Comparison of ENCODE assay signal across 8 cellular contexts in the genomic region with DNA sequence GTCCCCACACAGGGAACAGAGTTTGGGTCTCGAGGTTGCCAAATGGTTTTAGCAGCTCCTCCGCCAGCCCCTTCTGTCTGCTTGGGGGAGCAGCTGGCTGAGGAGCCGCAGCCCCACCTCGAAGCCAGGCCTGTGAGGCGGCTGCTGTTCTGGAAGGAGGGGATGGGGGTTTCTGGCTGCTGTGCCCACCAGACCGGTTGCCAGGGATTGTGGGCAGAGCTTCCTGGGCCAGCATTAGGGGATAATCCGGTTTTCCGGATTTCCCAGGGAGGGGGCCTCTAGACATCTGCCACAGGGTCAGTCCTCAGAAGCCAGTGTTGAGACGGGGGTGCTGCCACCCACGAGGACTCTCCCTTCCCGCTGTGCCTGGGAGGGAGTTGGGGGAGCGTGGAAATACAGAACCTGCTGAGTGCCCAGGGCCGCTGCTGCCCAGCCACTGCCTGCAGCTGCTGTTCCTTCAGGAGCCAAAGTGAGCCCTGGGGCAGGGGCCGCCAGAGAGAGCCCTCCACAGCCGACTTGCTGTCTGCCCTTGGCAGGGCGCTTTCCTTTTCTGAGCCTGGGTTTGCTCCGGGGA. TPM values are rescaled to one million over a fixed set of nuclear protein-coding genes. Genes with fewer than 3 reads are reported as not detected.
DNase-seq lines count a peak whose midpoint lies in the region; ATAC-seq and TF ChIP-seq lines count a peak whose summit lies in the region.

No MANE protein-coding gene starts in this region.

- H3K27me3 ChIP-seq in BLaER1 treated with 17β-estradiol and CSF1 and Interleukin-3, amounts not matched to agents 10 nM and 100 nM: no peaks in the 10 kb centered on the region
- H3K27me3 ChIP-seq in effector memory CD4-positive, alpha-beta T cell (replicated peaks; ENCODE audit: control insufficient read depth, insufficient read depth, low read length, poor library complexity, severe bottlenecking): no peaks in the 10 kb centered on the region
- H3K27me3 ChIP-seq in neural cell (ENCODE audit: insufficient read depth, low read depth, low read length): no peaks in the 10 kb centered on the region

- no peaks in the 10 kb centered on the region for H3K9me3 ChIP-seq in BLaER1 treated with 17β-estradiol and CSF1 and Interleukin-3, amounts not matched to agents 10 nM and 100 nM (replicated peaks in 1 of 11)
- H3K9me3 ChIP-seq in effector memory CD4-positive, alpha-beta T cell (ENCODE audit: control insufficient read depth, low read length): no peaks in the 10 kb centered on the region
- no peaks in the 10 kb centered on the region for H3K9me3 ChIP-seq in neural cell (ENCODE audit: low read length)

- no peak for TF ChIP-seq EP300 in neural cell (conservative IDR thresholded peaks at IDR 0.05; ENCODE audit: poor library complexity, severe bottlenecking)

- peak overlapping the region; percentile 80 to 100 (median 96) for H3K4me3 ChIP-seq in BLaER1 treated with 17β-estradiol and CSF1 and Interleukin-3, amounts not matched to agents 10 nM and 100 nM
- H3K4me3 ChIP-seq in effector memory CD4-positive, alpha-beta T cell (ENCODE audit: insufficient read depth, low read depth, low read length, poor library complexity, severe bottlenecking): peak overlapping the region; percentile 78
- peak overlapping the region; percentile 99 for H3K4me3 ChIP-seq in neural cell (ENCODE audit: low read length)

- H3K9ac ChIP-seq in BLaER1 treated with 17β-estradiol and CSF1 and Interleukin-3, amounts not matched to agents 10 nM and 100 nM: peak overlapping the region; percentile 85 to 96 (median 92)
- peak overlapping the region; percentile 95 for H3K9ac ChIP-seq in neural cell (ENCODE audit: low read length)

- H4K20me1 ChIP-seq in BLaER1 treated with 17β-estradiol and CSF1 and Interleukin-3, amounts not matched to agents 10 nM and 100 nM: peaks cover 49 to 67% (median 61%) of the 10 kb centered on the region in 11 experiments
- peaks cover 16% of the 10 kb centered on the region for H4K20me1 ChIP-seq in neural cell (ENCODE audit: insufficient read depth)

- DNase-seq in NCI-H82 treated with DMSO at 0.1 percent for 48 hours (lab: John Stamatoyannopoulos, UW; ENCODE audit: unreplicated experiment) (peak; percentile 56), NCI-H526 treated with DMSO at 0.1 percent for 48 hours (lab: John Stamatoyannopoulos, UW) (no peak), GOT3 (lab: John Stamatoyannopoulos, UW) (no peak)
- no peak for DNase-seq in effector memory CD4-positive, alpha-beta T cell
- DNase-seq in effector CD4-positive, alpha-beta T cell: no peak

- H3K79me2 ChIP-seq in neural cell (replicated peaks; ENCODE audit: insufficient read depth, low read length): peaks cover 30% of the 10 kb centered on the region

- no peak for ATAC-seq in HG02623 (IDR thresholded peaks at IDR 0.05; ENCODE audit: unreplicated experiment)

- no peak overlapping the region for H2AFZ ChIP-seq in neural cell (ENCODE audit: low read depth, low read length)

- H3F3A ChIP-seq in neural cell (ENCODE audit: insufficient read depth, low read length, poor library complexity, severe bottlenecking): no peaks in the 10 kb centered on the region

- peak overlapping the region; percentile 72 to 93 (median 87) for H3K27ac ChIP-seq in BLaER1 treated with 17β-estradiol and CSF1 and Interleukin-3, amounts not matched to agents 10 nM and 100 nM
- no peak overlapping the region for H3K27ac ChIP-seq in effector memory CD4-positive, alpha-beta T cell (ENCODE audit: insufficient read depth, low read length, poor library complexity, severe bottlenecking)
- peak overlapping the region; percentile 88 for H3K27ac ChIP-seq in neural cell (ENCODE audit: low read length)

- H3K4me2 ChIP-seq in BLaER1 treated with 17β-estradiol and CSF1 and Interleukin-3, amounts not matched to agents 10 nM and 100 nM: peak overlapping the region; percentile 93 to 100 (median 99)
- peak overlapping the region; percentile 67 for H3K4me2 ChIP-seq in neural cell (ENCODE audit: low read length)

- no peak for TF ChIP-seq CTCF in neural cell (IDR thresholded peaks at IDR 0.05; ENCODE audit: poor library complexity, severe bottlenecking)

- no peaks in the 10 kb centered on the region for H3K9me2 ChIP-seq in neural cell (ENCODE audit: insufficient read depth, low read length)

- H3K36me3 ChIP-seq in BLaER1 treated with 17β-estradiol and CSF1 and Interleukin-3, amounts not matched to agents 10 nM and 100 nM: peaks cover 32 to 46% (median 36%) of the 10 kb centered on the region in 11 experiments
- H3K36me3 ChIP-seq in effector memory CD4-positive, alpha-beta T cell (ENCODE audit: control insufficient read depth, insufficient read depth, low read length): peaks cover 28% of the 10 kb centered on the region
- no peaks in the 10 kb centered on the region for H3K36me3 ChIP-seq in neural cell (ENCODE audit: insufficient read depth, low read length)

- no peak for TF ChIP-seq RAD21 in neural cell (conservative IDR thresholded peaks at IDR 0.05)

- H3K4me1 ChIP-seq in BLaER1 treated with 17β-estradiol and CSF1 and Interleukin-3, amounts not matched to agents 10 nM and 100 nM: peaks cover 18 to 42% (median 31%) of the 10 kb centered on the region in 10 experiments
- peaks cover 16% of the 10 kb centered on the region for H3K4me1 ChIP-seq in effector memory CD4-positive, alpha-beta T cell (ENCODE audit: control insufficient read depth, insufficient read depth, low read length, poor library complexity, severe bottlenecking)

TF ChIP-seq in neural cell, 6 proteins besides CTCF, POLR2A, EP300 and RAD21:
- TF ChIP-seq, protein P1, sequence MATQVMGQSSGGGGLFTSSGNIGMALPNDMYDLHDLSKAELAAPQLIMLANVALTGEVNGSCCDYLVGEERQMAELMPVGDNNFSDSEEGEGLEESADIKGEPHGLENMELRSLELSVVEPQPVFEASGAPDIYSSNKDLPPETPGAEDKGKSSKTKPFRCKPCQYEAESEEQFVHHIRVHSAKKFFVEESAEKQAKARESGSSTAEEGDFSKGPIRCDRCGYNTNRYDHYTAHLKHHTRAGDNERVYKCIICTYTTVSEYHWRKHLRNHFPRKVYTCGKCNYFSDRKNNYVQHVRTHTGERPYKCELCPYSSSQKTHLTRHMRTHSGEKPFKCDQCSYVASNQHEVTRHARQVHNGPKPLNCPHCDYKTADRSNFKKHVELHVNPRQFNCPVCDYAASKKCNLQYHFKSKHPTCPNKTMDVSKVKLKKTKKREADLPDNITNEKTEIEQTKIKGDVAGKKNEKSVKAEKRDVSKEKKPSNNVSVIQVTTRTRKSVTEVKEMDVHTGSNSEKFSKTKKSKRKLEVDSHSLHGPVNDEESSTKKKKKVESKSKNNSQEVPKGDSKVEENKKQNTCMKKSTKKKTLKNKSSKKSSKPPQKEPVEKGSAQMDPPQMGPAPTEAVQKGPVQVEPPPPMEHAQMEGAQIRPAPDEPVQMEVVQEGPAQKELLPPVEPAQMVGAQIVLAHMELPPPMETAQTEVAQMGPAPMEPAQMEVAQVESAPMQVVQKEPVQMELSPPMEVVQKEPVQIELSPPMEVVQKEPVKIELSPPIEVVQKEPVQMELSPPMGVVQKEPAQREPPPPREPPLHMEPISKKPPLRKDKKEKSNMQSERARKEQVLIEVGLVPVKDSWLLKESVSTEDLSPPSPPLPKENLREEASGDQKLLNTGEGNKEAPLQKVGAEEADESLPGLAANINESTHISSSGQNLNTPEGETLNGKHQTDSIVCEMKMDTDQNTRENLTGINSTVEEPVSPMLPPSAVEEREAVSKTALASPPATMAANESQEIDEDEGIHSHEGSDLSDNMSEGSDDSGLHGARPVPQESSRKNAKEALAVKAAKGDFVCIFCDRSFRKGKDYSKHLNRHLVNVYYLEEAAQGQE (IDR thresholded peaks at IDR 0.05; ENCODE audit: borderline replicate concordance): no peak
- TF ChIP-seq EZH2 (IDR thresholded peaks at IDR 0.05; ENCODE audit: borderline replicate concordance, insufficient read depth, low read length, poor library complexity, severe bottlenecking): no peak
- TF ChIP-seq TAF1 (IDR thresholded peaks at IDR 0.05; ENCODE audit: low read depth): no peak
- TF ChIP-seq MXI1 (conservative IDR thresholded peaks at IDR 0.05; ENCODE audit: poor library complexity, severe bottlenecking): no peak
- no peak for TF ChIP-seq SMC3 (conservative IDR thresholded peaks at IDR 0.05; ENCODE audit: poor library complexity)
- no peak for TF ChIP-seq POLR2AphosphoS5 (IDR thresholded peaks at IDR 0.05)

RNA-seq across cellular contexts. Expression of a gene that starts 2.0 kb away (rescaled TPM):
- 155 and 172 TPM in 2 replicates for polyA plus RNA-seq in neural cell
- polyA minus RNA-seq in neural cell: 55.0 and 68.7 TPM in 2 replicates

RNA-seq across cellular contexts. Expression of a gene that starts 10.3 kb away (rescaled TPM):
- 0.38 and 0.72 TPM in 2 replicates for polyA plus RNA-seq in neural cell
- polyA minus RNA-seq in neural cell: not detected in 2 replicates

RNA-seq across cellular contexts. Expression of a gene that starts 26.3 kb away (rescaled TPM):
- 79.6 and 83.2 TPM in 2 replicates for polyA plus RNA-seq in neural cell
- 41.0 and 47.5 TPM in 2 replicates for polyA minus RNA-seq in neural cell

RNA-seq across cellular contexts. Expression of a gene that starts 37.3 kb away (rescaled TPM):
- polyA plus RNA-seq in neural cell: 0.22 and 1.0 TPM in 2 replicates
- polyA minus RNA-seq in neural cell: 0.46 and 1.2 TPM in 2 replicates

RNA-seq across cellular contexts. Expression of a gene that starts 38.8 kb away (rescaled TPM):
- 209 and 214 TPM in 2 replicates for polyA plus RNA-seq in neural cell
- 142 and 143 TPM in 2 replicates for polyA minus RNA-seq in neural cell
